In the genomic region with DNA sequence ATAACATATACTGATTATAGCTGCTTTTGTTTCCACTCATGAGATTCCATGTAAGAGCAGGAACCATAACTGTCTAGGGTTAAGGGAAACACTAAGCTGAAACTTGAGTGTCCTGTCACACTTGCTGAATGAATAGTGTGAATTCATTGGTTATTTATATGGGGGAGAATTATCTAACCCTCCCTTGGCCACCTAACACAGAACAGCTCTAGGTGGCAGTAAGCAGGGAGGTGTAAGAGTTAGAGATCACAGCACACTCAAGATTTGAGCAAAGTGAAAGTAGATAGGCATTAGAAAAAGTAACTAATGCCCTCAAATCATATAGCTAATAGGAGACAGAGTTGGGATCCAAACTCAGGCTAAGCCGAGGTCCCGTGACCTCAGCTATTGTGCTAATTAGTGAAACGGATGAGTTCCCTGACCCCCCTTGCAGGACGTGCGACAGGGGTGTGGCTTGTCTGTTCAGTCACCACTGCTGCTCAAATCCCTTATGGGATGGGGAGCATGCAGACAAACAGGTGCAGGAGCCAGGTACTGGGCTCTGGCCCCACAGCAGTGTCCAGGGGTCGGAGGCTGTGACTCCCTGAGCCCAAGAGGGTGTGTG, we compare ENCODE assay signal across 16 cellular contexts. TPM values are rescaled to one million over a fixed set of nuclear protein-coding genes. Genes with fewer than 3 reads are reported as not detected.
A peak's percentile ranks its signal among the peaks of the same experiment; 100 is the strongest.
DNase-seq lines count a peak whose midpoint lies in the region; ATAC-seq, FAIRE-seq and TF ChIP-seq lines count a peak whose summit lies in the region.
"Had no signal": no experiment of that assay in that cellular context is flagged by ENCODE, and none has a peak within 500 bp of the region (broad histone marks: within the 10 kb centered on the region; RNA-seq: fewer than 3 reads in every experiment).

No MANE protein-coding gene starts in this region.

- intact Hi-C loops in adrenal gland (cut with DNase I), result no loop called here
- intact Hi-C loops in Calu3 (cut with micrococcal nuclease; ENCODE audit: unreplicated experiment), result no loop called here

- H3K27me3 ChIP-seq in H7 (ENCODE audit: control insufficient read depth, insufficient read depth, low read length) (no peaks in the 10 kb centered on the region), keratinocyte (ENCODE audit: control insufficient read depth, extremely low read depth, insufficient read depth, low read length) (no peaks in the 10 kb centered on the region), adrenal gland (no peaks in the 10 kb centered on the region)

- no peaks in the 10 kb centered on the region for H3K9me1 ChIP-seq in keratinocyte (ENCODE audit: control insufficient read depth, extremely low read depth, insufficient read depth, low read length)

- H3K9me3 Mint-ChIP-seq in Calu3 (ENCODE audit: low read depth, unreplicated experiment), result peaks cover 3% of the 10 kb centered on the region
- H3K9me3 Mint-ChIP-seq: activated B cell treated with CpG ODN at 0.5 μM for 24 hours; activated naive CD8-positive, alpha-beta T cell treated with anti-CD3 and anti-CD28 coated beads, Interleukin-2, amount 10 ng/mL, durations not matched to agents 7 days and 5 days had no signal

- no peak overlapping the region for H3K9ac ChIP-seq in keratinocyte (ENCODE audit: control insufficient read depth, extremely low read depth, insufficient read depth, low read length)
- H3K9ac ChIP-seq: SK-N-SH had no signal

- no peaks in the 10 kb centered on the region for H3K36me3 Mint-ChIP-seq in Calu3 (ENCODE audit: insufficient read depth, unreplicated experiment)
- H3K36me3 Mint-ChIP-seq: activated naive CD8-positive, alpha-beta T cell treated with anti-CD3 and anti-CD28 coated beads, Interleukin-2, amount 10 ng/mL, durations not matched to agents 7 days and 5 days had no signal

- H2AFZ ChIP-seq in keratinocyte (ENCODE audit: control insufficient read depth, low read length), result no peak overlapping the region

- H3K9me3 ChIP-seq in keratinocyte (ENCODE audit: control insufficient read depth, low read depth, low read length) (no peaks in the 10 kb centered on the region), adrenal gland (replicated peaks in 1 of 3) (no peaks in the 10 kb centered on the region)
- H3K9me3 ChIP-seq: HAP-1, SK-N-SH had no signal

- peaks cover 17% of the 10 kb centered on the region for H3K4me1 Mint-ChIP-seq in Calu3 (ENCODE audit: low read depth, unreplicated experiment)
- H3K4me1 Mint-ChIP-seq: activated B cell treated with CpG ODN at 0.5 μM for 24 hours; activated naive CD8-positive, alpha-beta T cell treated with anti-CD3 and anti-CD28 coated beads, Interleukin-2, amount 10 ng/mL, durations not matched to agents 7 days and 5 days had no signal

- BruUV-seq in Calu3 (replicated peaks; lab: Mats Ljungman, UMichigan), result no TSS peak

- no peak overlapping the region for H3K4me3 ChIP-seq in H7 (ENCODE audit: insufficient read depth, low read depth, low read length)
- H3K4me3 ChIP-seq in keratinocyte (ENCODE audit: control insufficient read depth in 2 of 3, extremely low read depth in 1 of 3, insufficient read depth in 2 of 3, low read depth in 1 of 3, low read length in 3 of 3), result no peak overlapping the region
- no peak overlapping the region for H3K4me3 ChIP-seq in adrenal gland
- H3K4me3 ChIP-seq: HAP-1 had no signal

- dilution Hi-C loops in keratinocyte (cut with MboI; ENCODE audit: extremely low pct_ligation_motif_present, low sequenced_read_pairs), result no loop called here

- H3K4me1 ChIP-seq in keratinocyte (ENCODE audit: control insufficient read depth, extremely low read depth, insufficient read depth, low read length) (no peaks in the 10 kb centered on the region), adrenal gland (replicated peaks in 1 of 2) (no peaks in the 10 kb centered on the region)

- H4K20me1 ChIP-seq in keratinocyte (ENCODE audit: control insufficient read depth, extremely low read depth, insufficient read depth, low read length), result no peaks in the 10 kb centered on the region

- H3K27me3 Mint-ChIP-seq in Calu3 (ENCODE audit: unreplicated experiment), result no peaks in the 10 kb centered on the region

- H3K4me2 ChIP-seq in keratinocyte (ENCODE audit: control insufficient read depth, extremely low read depth, insufficient read depth, low read depth, low read length), result peak overlapping the region; percentile 20
- H3K4me2 ChIP-seq: SK-N-SH had no signal

- TF ChIP-seq CTCF in VCaP (conservative IDR thresholded peaks at IDR 0.05) (peak; percentile 19; the same call in 1 of the 2 replicates), keratinocyte (optimal IDR thresholded peaks at IDR 0.05 in 1 of 3, IDR thresholded peaks at IDR 0.05 in 1 of 3, conservative IDR thresholded peaks at IDR 0.05 in 1 of 3; ENCODE audit: extremely low read depth in 1 of 3, insufficient read depth in 2 of 3, low read length in 3 of 3) (no peak), adrenal gland (IDR thresholded peaks at IDR 0.05) (no peak), Calu3 (IDR thresholded peaks at IDR 0.05; ENCODE audit: unreplicated experiment) (no peak)

- DNase-seq in H7 (peak; percentile 24), keratinocyte (ENCODE audit: low read depth, low spot score) (no peak), retina (peak; percentile 30), adrenal gland (no peak), Calu3 (no peak)
- no peak for DNase-seq in activated naive CD4-positive, alpha-beta T cell (lab: John Stamatoyannopoulos, UW)
- DNase-seq: activated B cell treated with CpG ODN at 0.5 μM for 24 hours; activated naive CD8-positive, alpha-beta T cell treated with anti-CD3 and anti-CD28 coated beads, Interleukin-2, amount 10 ng/mL, durations not matched to agents 7 days and 5 days; caudate nucleus; hypothalamus; NCI-H1105; SK-N-SH had no signal

- H3K36me3 ChIP-seq in H7 (replicated peaks; ENCODE audit: control insufficient read depth, insufficient read depth, low read length), result no peaks in the 10 kb centered on the region
- H3K36me3 ChIP-seq in keratinocyte (ENCODE audit: control insufficient read depth in 2 of 2, extremely low read depth in 1 of 2, insufficient read depth in 2 of 2, low read length in 2 of 2), result no peaks in the 10 kb centered on the region
- H3K36me3 ChIP-seq in adrenal gland (replicated peaks in 1 of 2), result no peaks in the 10 kb centered on the region
- H3K36me3 ChIP-seq: HAP-1 had no signal

- CTCF ChIA-PET in Calu3 (lab: Charles Lee), result no interaction called here

- no peak for ATAC-seq in GM19351 (IDR thresholded peaks at IDR 0.05; ENCODE audit: unreplicated experiment)
- ATAC-seq: esophagus mucosa had no signal

- FAIRE-seq in keratinocyte (lab: Jason Lieb, UNC), result no peak

- no peak for TF ChIP-seq POLR2A in adrenal gland (IDR thresholded peaks at IDR 0.05)

- H3K27ac Mint-ChIP-seq in Calu3 (ENCODE audit: unreplicated experiment), result no peak overlapping the region
- H3K27ac Mint-ChIP-seq: activated B cell treated with CpG ODN at 0.5 μM for 24 hours; activated naive CD8-positive, alpha-beta T cell treated with anti-CD3 and anti-CD28 coated beads, Interleukin-2, amount 10 ng/mL, durations not matched to agents 7 days and 5 days had no signal

- no peaks in the 10 kb centered on the region for H3K79me2 ChIP-seq in keratinocyte (ENCODE audit: control insufficient read depth, insufficient read depth, low read length)

- no peak overlapping the region for H3K4me3 Mint-ChIP-seq in Calu3 (ENCODE audit: low read depth, unreplicated experiment)
- H3K4me3 Mint-ChIP-seq: activated B cell treated with CpG ODN at 0.5 μM for 24 hours; activated naive CD8-positive, alpha-beta T cell treated with anti-CD3 and anti-CD28 coated beads, Interleukin-2, amount 10 ng/mL, durations not matched to agents 7 days and 5 days had no signal

- WGBS in adrenal gland, 4 donors, result 52 to 65% (median 58%) methylated on average over 6 of the region's 6 CpGs

- H3K27ac ChIP-seq in VCaP (no peak overlapping the region), keratinocyte (ENCODE audit: control insufficient read depth, insufficient read depth, low read length) (no peak overlapping the region), adrenal gland (no peak overlapping the region)

RNA-seq across cellular contexts. Expression of a gene that starts 27.7 kb away (rescaled TPM):
- total RNA-seq in H7 (2014; rRNA removed; shearing (Covaris generic)), result 23.4 and 24.7 TPM in 2 replicates
- polyA plus RNA-seq in keratinocyte (32.7 to 48.8 TPM (median 37.0 TPM) in 3 replicates), adrenal gland (10 to 100 TPM; 10.7 to 34.8 (median 20.5) TPM)
- polyA plus RNA-seq in keratinocyte (2011; ENCODE audit: low read depth), result 109 TPM
- polyA plus RNA-seq in keratinocyte (2011; cell fraction: cytosol; rRNA removed), result 20.1 and 30.9 TPM in 2 replicates
- 53.1 and 58.7 TPM in 2 replicates for polyA plus RNA-seq in keratinocyte (2011; cell fraction: nucleus; rRNA removed)
- 29.4 and 34.6 TPM in 2 replicates for polyA plus RNA-seq in keratinocyte (2012; ENCODE audit: low replicate concordance)
- 23.7 to 51.6 TPM (median 45.6 TPM) in 3 replicates for polyA minus RNA-seq in keratinocyte
- 24.4 TPM for polyA minus RNA-seq in keratinocyte (2011; cell fraction: cytosol; rRNA and poly(A)+ RNA removed)
- 47.3 and 88.8 TPM in 2 replicates for polyA minus RNA-seq in keratinocyte (2011; cell fraction: nucleus; rRNA and poly(A)+ RNA removed)
- total RNA-seq in adrenal gland (10 to 100 TPM; 15.6 to 32.9 (median 24.1) TPM), Calu3 (2022) (22.9 and 26.8 TPM in 2 replicates)

RNA-seq across cellular contexts. Expression of a gene that starts 41.3 kb away (rescaled TPM):
- 21.8 and 24.5 TPM in 2 replicates for total RNA-seq in H7 (2014; rRNA removed; shearing (Covaris generic))
- polyA plus RNA-seq in keratinocyte, result 22.7 to 26.8 TPM (median 22.8 TPM) in 3 replicates
- polyA plus RNA-seq in keratinocyte (2011; ENCODE audit: low read depth), result 37.3 TPM
- 13.1 and 28.1 TPM in 2 replicates for polyA plus RNA-seq in keratinocyte (2011; cell fraction: cytosol; rRNA removed)
- polyA plus RNA-seq in keratinocyte (2011; cell fraction: nucleus; rRNA removed), result 14.3 and 19.7 TPM in 2 replicates
- 16.3 and 57.4 TPM in 2 replicates for polyA plus RNA-seq in keratinocyte (2012; ENCODE audit: low replicate concordance)
- polyA minus RNA-seq in keratinocyte, result 11.1 to 23.9 TPM (median 22.1 TPM) in 3 replicates
- 19.8 TPM for polyA minus RNA-seq in keratinocyte (2011; cell fraction: cytosol; rRNA and poly(A)+ RNA removed)
- 7.1 and 13.7 TPM in 2 replicates for polyA minus RNA-seq in keratinocyte (2011; cell fraction: nucleus; rRNA and poly(A)+ RNA removed)
- total RNA-seq in adrenal gland, result 10 to 100 TPM; 18.4 to 43.4 (median 22.2) TPM
- polyA plus RNA-seq in adrenal gland, result 10 to 100 TPM in 2 of 3 donors, 1 to 10 TPM in 1; 6.1 to 22.1 (median 15.6) TPM
- total RNA-seq in Calu3 (2022), result 17.2 and 20.3 TPM in 2 replicates

Comparison
In these comparisons a context has a peak if more than half of its experiments do, and no peak if none do; other contexts are left out.
1. DNase-seq: peak in H7 (single experiment) and retina (single experiment); none in keratinocyte (single experiment), activated naive CD4-positive, alpha-beta T cell (0 of 4), adrenal gland (0 of 7) and Calu3 (single experiment).